In genomic region chr14:102516531-102517411, GRCh38 we compare ENCODE assay signal across 8 cellular contexts. TPM values are rescaled to one million over a fixed set of nuclear protein-coding genes. Genes with fewer than 3 reads are reported as not detected.
DNase-seq lines count a peak whose midpoint lies in the region; ATAC-seq and TF ChIP-seq lines count a peak whose summit lies in the region.

No MANE protein-coding gene starts in this region.

- H3K27me3 ChIP-seq in BLaER1 (no peaks in the 10 kb centered on the region), colonic mucosa (no peaks in the 10 kb centered on the region), lower lobe of right lung (ENCODE audit: low read depth) (no peaks in the 10 kb centered on the region)

- no peaks in the 10 kb centered on the region for H3K36me3 ChIP-seq in BLaER1
- no peaks in the 10 kb centered on the region for H3K36me3 ChIP-seq in colonic mucosa
- H3K36me3 ChIP-seq in lower lobe of right lung: no peaks in the 10 kb centered on the region

- H3K4me3 ChIP-seq in BLaER1 (peak overlapping the region; percentile 86), colonic mucosa (peak overlapping the region; percentile 72), lower lobe of right lung (peak overlapping the region; percentile 69)

- TF ChIP-seq CTCF in colonic mucosa (IDR thresholded peaks at IDR 0.05) (peak; percentile 67), lower lobe of right lung (IDR thresholded peaks at IDR 0.05) (peak; percentile 88)

- no peaks in the 10 kb centered on the region for H4K20me1 ChIP-seq in BLaER1

- DNase-seq in LoVo (ENCODE audit: low spot score) (peak; percentile 65), colonic mucosa (peak; percentile 71), lower lobe of right lung (peak; percentile 71), GOT3 (lab: John Stamatoyannopoulos, UW) (no peak)
- peak; percentile 52 for DNase-seq in activated CD4-positive, alpha-beta T cell treated with anti-CD3 and anti-CD28 coated beads for 1 hour
- DNase-seq in stimulated activated CD4-positive, alpha-beta T cell treated with anti-CD3 and anti-CD28 coated beads, TNF-alpha, amount 100 ng/mL, for 48 hours (ENCODE audit: low read depth in 3 of 3): peak in 2 of 3 donors; percentile 18 to 52

- intact Hi-C loops in colonic mucosa (cut with DNase I): loop anchor here (2.0 kb wide), 1 partner anchor 78 kb away; no protein-coding TSS in a partner anchor
- intact Hi-C loops in lower lobe of right lung (cut with DNase I): loop anchor here (5.0 kb wide), 1 partner anchor 79 kb away; no protein-coding TSS in a partner anchor

- H3K4me1 ChIP-seq in BLaER1 (peaks cover 30% of the 10 kb centered on the region), colonic mucosa (no peaks in the 10 kb centered on the region), lower lobe of right lung (peaks cover 6% of the 10 kb centered on the region)

- H3K9ac ChIP-seq in BLaER1 (peak overlapping the region; percentile 89), colonic mucosa (ENCODE audit: low read depth in 2 of 2, low read length in 2 of 2) (peak overlapping the region; percentile 79 to 96)

- peak overlapping the region; percentile 97 for H3K4me2 ChIP-seq in BLaER1

- no peaks in the 10 kb centered on the region for H3K9me3 ChIP-seq in BLaER1
- H3K9me3 ChIP-seq in colonic mucosa: no peaks in the 10 kb centered on the region
- no peaks in the 10 kb centered on the region for H3K9me3 ChIP-seq in lower lobe of right lung

- peak overlapping the region; percentile 91 for H3K27ac ChIP-seq in BLaER1
- H3K27ac ChIP-seq in colonic mucosa: peak overlapping the region; percentile 67
- H3K27ac ChIP-seq in lower lobe of right lung: peak overlapping the region; percentile 73

- peak; percentile 57 for ATAC-seq in GM19372 (IDR thresholded peaks at IDR 0.05; ENCODE audit: low read depth, unreplicated experiment)
- peak; percentile 90 to 91 for ATAC-seq in lower lobe of right lung

RNA-seq across cellular contexts. Expression of gene ANKRD9, which starts 7.2 kb away (rescaled TPM):
- total RNA-seq in colonic mucosa: 100 to 1,000 TPM; 107 to 115 TPM
- 19.5 TPM for total RNA-seq in lower lobe of right lung
